2 cellular contexts compared by ENCODE assay signal in the genomic region with DNA sequence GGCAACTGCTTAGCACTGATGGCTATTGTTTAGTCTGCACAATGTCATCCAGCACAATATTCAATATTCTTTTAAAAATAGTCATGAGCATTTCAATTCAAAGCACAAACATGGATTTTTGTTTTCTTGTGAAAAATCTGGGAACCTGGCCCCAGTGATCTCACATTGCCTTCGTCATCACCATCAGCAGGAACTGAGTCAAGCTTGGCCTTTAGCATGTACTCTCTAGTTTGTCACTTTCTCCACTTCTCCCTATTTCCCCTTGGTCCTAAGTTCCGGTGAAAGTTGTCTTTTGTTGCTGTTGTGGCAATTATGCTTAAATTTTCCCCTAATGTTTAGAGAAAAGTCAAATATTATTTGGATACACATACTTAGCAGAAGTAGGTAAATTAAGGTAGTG.
TF ChIP-seq lines count a peak whose summit lies in the region.

No MANE protein-coding gene starts in this region.

TF ChIP-seq in IMR-90, 13 proteins besides CTCF, POLR2A, EP300 and RAD21:
- TF ChIP-seq RFX5 (IDR thresholded peaks at IDR 0.05; ENCODE audit: low read depth, low read length) = no peak
- TF ChIP-seq, protein P1, sequence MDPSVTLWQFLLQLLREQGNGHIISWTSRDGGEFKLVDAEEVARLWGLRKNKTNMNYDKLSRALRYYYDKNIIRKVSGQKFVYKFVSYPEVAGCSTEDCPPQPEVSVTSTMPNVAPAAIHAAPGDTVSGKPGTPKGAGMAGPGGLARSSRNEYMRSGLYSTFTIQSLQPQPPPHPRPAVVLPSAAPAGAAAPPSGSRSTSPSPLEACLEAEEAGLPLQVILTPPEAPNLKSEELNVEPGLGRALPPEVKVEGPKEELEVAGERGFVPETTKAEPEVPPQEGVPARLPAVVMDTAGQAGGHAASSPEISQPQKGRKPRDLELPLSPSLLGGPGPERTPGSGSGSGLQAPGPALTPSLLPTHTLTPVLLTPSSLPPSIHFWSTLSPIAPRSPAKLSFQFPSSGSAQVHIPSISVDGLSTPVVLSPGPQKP (IDR thresholded peaks at IDR 0.05; ENCODE audit: borderline replicate concordance, low read depth, low read length) = no peak
- TF ChIP-seq, protein P2, sequence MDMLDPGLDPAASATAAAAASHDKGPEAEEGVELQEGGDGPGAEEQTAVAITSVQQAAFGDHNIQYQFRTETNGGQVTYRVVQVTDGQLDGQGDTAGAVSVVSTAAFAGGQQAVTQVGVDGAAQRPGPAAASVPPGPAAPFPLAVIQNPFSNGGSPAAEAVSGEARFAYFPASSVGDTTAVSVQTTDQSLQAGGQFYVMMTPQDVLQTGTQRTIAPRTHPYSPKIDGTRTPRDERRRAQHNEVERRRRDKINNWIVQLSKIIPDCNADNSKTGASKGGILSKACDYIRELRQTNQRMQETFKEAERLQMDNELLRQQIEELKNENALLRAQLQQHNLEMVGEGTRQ (IDR thresholded peaks at IDR 0.05; ENCODE audit: low read depth, low read length) = no peak
- no peak for TF ChIP-seq CEBPB (IDR thresholded peaks at IDR 0.05; ENCODE audit: low read depth, low read length)
- TF ChIP-seq CHD1 (IDR thresholded peaks at IDR 0.05; ENCODE audit: low read depth, low read length) = no peak
- no peak for TF ChIP-seq MAFK (IDR thresholded peaks at IDR 0.05; ENCODE audit: low read depth, low read length)
- TF ChIP-seq FOS (IDR thresholded peaks at IDR 0.05; ENCODE audit: low read depth, low read length) = no peak
- no peak for TF ChIP-seq RCOR1 (IDR thresholded peaks at IDR 0.05; ENCODE audit: insufficient replicate concordance, low read length)
- no peak for TF ChIP-seq NFE2L2 (IDR thresholded peaks at IDR 0.05; ENCODE audit: low read depth, low read length)

TF ChIP-seq in GM12878, 131 proteins besides CTCF, POLR2A, EP300 and RAD21:
- TF ChIP-seq NFYA (IDR thresholded peaks at IDR 0.05; ENCODE audit: borderline replicate concordance, low read depth, low read length) = no peak
- no peak for TF ChIP-seq HDGF (IDR thresholded peaks at IDR 0.05)
- TF ChIP-seq, protein P3, sequence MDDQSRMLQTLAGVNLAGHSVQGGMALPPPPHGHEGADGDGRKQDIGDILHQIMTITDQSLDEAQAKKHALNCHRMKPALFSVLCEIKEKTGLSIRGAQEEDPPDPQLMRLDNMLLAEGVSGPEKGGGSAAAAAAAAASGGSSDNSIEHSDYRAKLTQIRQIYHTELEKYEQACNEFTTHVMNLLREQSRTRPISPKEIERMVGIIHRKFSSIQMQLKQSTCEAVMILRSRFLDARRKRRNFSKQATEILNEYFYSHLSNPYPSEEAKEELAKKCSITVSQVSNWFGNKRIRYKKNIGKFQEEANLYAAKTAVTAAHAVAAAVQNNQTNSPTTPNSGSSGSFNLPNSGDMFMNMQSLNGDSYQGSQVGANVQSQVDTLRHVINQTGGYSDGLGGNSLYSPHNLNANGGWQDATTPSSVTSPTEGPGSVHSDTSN (IDR thresholded peaks at IDR 0.05; ENCODE audit: insufficient replicate concordance, low read depth, low read length) = no peak
- no peak for TF ChIP-seq LARP7 (IDR thresholded peaks at IDR 0.05)
- no peak for TF ChIP-seq MTA2 (IDR thresholded peaks at IDR 0.05; ENCODE audit: low read depth)
- no peak for TF ChIP-seq WRNIP1 (IDR thresholded peaks at IDR 0.05; ENCODE audit: borderline replicate concordance, low read depth, low read length)
- TF ChIP-seq BCL11A (IDR thresholded peaks at IDR 0.05; ENCODE audit: low read depth, low read length) = no peak
- no peak for TF ChIP-seq NR2F1 (conservative IDR thresholded peaks at IDR 0.05)
- TF ChIP-seq RCOR1 (conservative IDR thresholded peaks at IDR 0.05; ENCODE audit: low read depth, low read length) = no peak
- TF ChIP-seq, protein P4, sequence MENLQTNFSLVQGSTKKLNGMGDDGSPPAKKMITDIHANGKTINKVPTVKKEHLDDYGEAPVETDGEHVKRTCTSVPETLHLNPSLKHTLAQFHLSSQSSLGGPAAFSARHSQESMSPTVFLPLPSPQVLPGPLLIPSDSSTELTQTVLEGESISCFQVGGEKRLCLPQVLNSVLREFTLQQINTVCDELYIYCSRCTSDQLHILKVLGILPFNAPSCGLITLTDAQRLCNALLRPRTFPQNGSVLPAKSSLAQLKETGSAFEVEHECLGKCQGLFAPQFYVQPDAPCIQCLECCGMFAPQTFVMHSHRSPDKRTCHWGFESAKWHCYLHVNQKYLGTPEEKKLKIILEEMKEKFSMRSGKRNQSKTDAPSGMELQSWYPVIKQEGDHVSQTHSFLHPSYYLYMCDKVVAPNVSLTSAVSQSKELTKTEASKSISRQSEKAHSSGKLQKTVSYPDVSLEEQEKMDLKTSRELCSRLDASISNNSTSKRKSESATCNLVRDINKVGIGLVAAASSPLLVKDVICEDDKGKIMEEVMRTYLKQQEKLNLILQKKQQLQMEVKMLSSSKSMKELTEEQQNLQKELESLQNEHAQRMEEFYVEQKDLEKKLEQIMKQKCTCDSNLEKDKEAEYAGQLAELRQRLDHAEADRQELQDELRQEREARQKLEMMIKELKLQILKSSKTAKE (IDR thresholded peaks at IDR 0.05; ENCODE audit: low read depth, poor library complexity, severe bottlenecking) = no peak
- TF ChIP-seq, protein P5, sequence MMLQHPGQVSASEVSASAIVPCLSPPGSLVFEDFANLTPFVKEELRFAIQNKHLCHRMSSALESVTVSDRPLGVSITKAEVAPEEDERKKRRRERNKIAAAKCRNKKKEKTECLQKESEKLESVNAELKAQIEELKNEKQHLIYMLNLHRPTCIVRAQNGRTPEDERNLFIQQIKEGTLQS (IDR thresholded peaks at IDR 0.05; ENCODE audit: borderline replicate concordance, extremely low read depth, low read depth, low read length) = no peak
- TF ChIP-seq NRF1 (conservative IDR thresholded peaks at IDR 0.05; ENCODE audit: low read depth, low read length) = no peak
- no peak for TF ChIP-seq TCF12 (IDR thresholded peaks at IDR 0.05; ENCODE audit: low read depth, low read length)
TF ChIP-seq in GM12878: peak in this region for 0.
